ENCODE assay signal across 8 cellular contexts in the genomic region with DNA sequence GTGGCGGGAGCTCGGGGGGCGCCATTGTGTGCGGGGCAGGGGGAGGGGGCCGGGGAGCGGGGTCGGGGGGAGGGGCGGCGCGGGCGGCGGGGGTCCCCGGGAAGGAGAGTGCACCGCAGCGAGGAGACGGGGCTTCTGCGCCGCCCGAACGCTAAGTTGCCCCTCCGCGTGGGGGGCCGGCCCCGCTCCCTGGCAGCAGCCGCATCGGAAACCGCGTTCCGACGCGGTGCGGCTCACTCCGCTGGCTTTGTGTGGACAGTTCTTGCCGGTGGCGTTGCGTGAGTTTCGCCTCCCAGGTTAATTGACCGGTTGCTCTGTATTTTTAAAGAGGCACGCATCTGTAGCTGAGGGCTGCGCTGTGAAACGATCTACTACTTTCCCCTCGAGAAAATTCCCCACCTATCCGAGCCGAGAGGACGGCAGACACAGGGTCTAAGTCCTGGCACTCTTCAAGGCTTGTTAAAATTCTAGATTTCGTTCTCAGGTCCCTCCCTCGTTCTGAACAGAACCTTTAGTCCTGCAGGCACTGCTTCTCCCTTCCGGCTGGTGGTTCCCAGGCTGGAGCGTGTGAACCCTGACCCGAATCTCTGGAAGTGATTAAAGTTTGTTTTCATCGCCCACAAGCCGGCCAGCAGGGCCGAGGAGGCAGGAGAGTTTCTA. TPM values are rescaled to one million over a fixed set of nuclear protein-coding genes. Genes with fewer than 3 reads are reported as not detected.
DNase-seq lines count a peak whose midpoint lies in the region; ATAC-seq and TF ChIP-seq lines count a peak whose summit lies in the region.

No MANE protein-coding gene starts in this region.

- peak overlapping the region; percentile 98 for H3K27ac ChIP-seq in subcutaneous abdominal adipose tissue (ENCODE audit: low read depth, low read length)

- H3K9ac ChIP-seq in subcutaneous abdominal adipose tissue (ENCODE audit: low read length in 5 of 5), result peak overlapping the region; percentile 72 to 95 (median 84)

- DNase-seq in AG08395 (ENCODE audit: low spot score) (peak; percentile 78), HCEC 1CT (peak; percentile 73), brain pericyte (ENCODE audit: low read depth, low spot score) (peak; percentile 85), left kidney (ENCODE audit: low read depth, low spot score) (peak; percentile 88), omental fat pad (ENCODE audit: low spot score) (no peak), DMS153 (lab: John Stamatoyannopoulos, UW) (no peak)

- ATAC-seq in HG02973 (IDR thresholded peaks at IDR 0.05; ENCODE audit: unreplicated experiment), result no peak
- ATAC-seq in omental fat pad (ENCODE audit: low FRiP score), result no peak

- TF ChIP-seq CTCF in omental fat pad (IDR thresholded peaks at IDR 0.05), result no peak

- no peaks in the 10 kb centered on the region for H3K9me3 ChIP-seq in subcutaneous abdominal adipose tissue (ENCODE audit: control insufficient read depth in 5 of 5, low read length in 5 of 5)

- H3K4me1 ChIP-seq in subcutaneous abdominal adipose tissue (ENCODE audit: control insufficient read depth in 5 of 5, insufficient read depth in 5 of 5, low read length in 5 of 5), result peaks cover 15 to 61% (median 52%) of the 10 kb centered on the region in 5 donors

- peaks cover 0 to 4% (median 3%) of the 10 kb centered on the region in 5 donors for H3K27me3 ChIP-seq in subcutaneous abdominal adipose tissue (ENCODE audit: control insufficient read depth in 5 of 5, insufficient read depth in 4 of 5, low read length in 5 of 5)

- peak overlapping the region; percentile 75 to 89 (median 79) for H3K4me3 ChIP-seq in subcutaneous abdominal adipose tissue (ENCODE audit: low read depth in 1 of 5, low read length in 5 of 5)

- peaks cover 0 to 3% (median under 1%) of the 10 kb centered on the region in 5 donors for H3K36me3 ChIP-seq in subcutaneous abdominal adipose tissue (ENCODE audit: control insufficient read depth in 5 of 5, insufficient read depth in 5 of 5, low read length in 5 of 5)

RNA-seq across cellular contexts. Expression of gene ARHGEF7, which starts 0.9 kb away (rescaled TPM):
- total RNA-seq in omental fat pad, result 100 to 1,000 TPM in 2 of 4 donors, 10 to 100 TPM in 2; 69.9 to 163 (median 102) TPM

Comparison
In these comparisons a context has a peak if more than half of its experiments do, and no peak if none do; other contexts are left out.
1. DNase-seq: peak in AG08395 (single experiment), HCEC 1CT (single experiment), brain pericyte (single experiment) and left kidney (single experiment); none in omental fat pad (single experiment) and DMS153 (single experiment).